Comparison of ENCODE assay signal across 36 cellular contexts in the genomic region with DNA sequence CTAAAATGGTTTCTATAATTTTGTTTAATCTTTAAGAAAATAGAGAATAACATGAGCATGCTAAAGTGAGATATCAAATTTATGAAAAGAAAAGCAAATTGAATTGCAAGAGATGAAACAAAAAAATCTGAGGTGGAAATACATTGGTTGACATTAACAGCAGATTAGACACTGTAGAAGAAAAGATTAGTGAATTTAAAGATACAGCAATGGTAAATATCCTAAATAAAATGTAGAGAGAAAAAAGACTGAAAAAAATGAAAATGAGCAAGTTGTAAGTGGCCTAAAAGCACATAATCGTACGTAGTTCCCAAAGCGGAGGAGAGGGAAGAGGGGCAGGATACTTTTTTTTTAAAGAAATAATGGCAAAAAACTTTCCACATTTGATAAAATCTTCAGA.
"Had no signal": no experiment of that assay in that cellular context is flagged by ENCODE, and none has a peak within 500 bp of the region (broad histone marks: within the 10 kb centered on the region; RNA-seq: fewer than 3 reads in every experiment).

No MANE protein-coding gene starts in this region.

- H3K36me3 ChIP-seq: adrenal gland, brain microvascular endothelial cell, breast epithelium had no signal

- H3K27me3 Mint-ChIP-seq: activated B cell treated with CpG ODN at 0.5 μM for 24 hours; activated CD4-positive, alpha-beta memory T cell treated with anti-CD3 and anti-CD28 coated beads for 36 hours; activated CD4-positive, alpha-beta T cell treated with anti-CD3 and anti-CD28 coated beads, Interleukin-2, amount 10 ng/mL, durations not matched to agents 24 days and 14 days; activated CD8-positive, alpha-beta T cell treated with anti-CD3 and anti-CD28 coated beads for 36 hours; activated naive CD8-positive, alpha-beta T cell treated with anti-CD3 and anti-CD28 coated beads for 36 hours; activated T-helper 17 cell treated with anti-CD3 and anti-CD28 coated beads, Interleukin-2, amount 50 U/mL, for 72 hours had no signal

- H3K4me1 ChIP-seq: body of pancreas, breast epithelium had no signal

- H3K27ac ChIP-seq: adrenal gland, body of pancreas, brain microvascular endothelial cell, breast epithelium, VCaP had no signal

- H3K27ac Mint-ChIP-seq: activated B cell treated with CpG ODN at 0.5 μM for 24 hours; activated CD4-positive, alpha-beta memory T cell treated with anti-CD3 and anti-CD28 coated beads for 36 hours; activated CD4-positive, alpha-beta T cell treated with anti-CD3 and anti-CD28 coated beads, Interleukin-2, amount 10 ng/mL, durations not matched to agents 24 days and 14 days; activated CD8-positive, alpha-beta T cell treated with anti-CD3 and anti-CD28 coated beads for 36 hours; activated naive CD4-positive, alpha-beta T cell treated with anti-CD3 and anti-CD28 coated beads for 36 hours; activated naive CD4-positive, alpha-beta T cell treated with anti-CD3 and anti-CD28 coated beads, Interleukin-2, amount 50 U/mL, for 72 hours; activated naive CD8-positive, alpha-beta T cell treated with anti-CD3 and anti-CD28 coated beads for 36 hours; activated T-cell treated with anti-CD3 and anti-CD28 coated beads, Interleukin-2, amount 50 U/mL, for 72 hours; activated T-helper 1 cell treated with anti-CD3 and anti-CD28 coated beads, Interleukin-12 subunit alpha, Interleukin-12 subunit beta, Interleukin-2, Interleukin-4 antibody, amounts not matched to agents 30 ng/mL and 10 ng/mL and 1 ng/mL, durations not matched to agents 14 hours and 24 hours and 36 hours; activated T-helper 17 cell treated with anti-CD3 and anti-CD28 coated beads, Interleukin-2, amount 50 U/mL, for 72 hours; T-helper 1 cell treated with Interleukin-12 subunit alpha and Interleukin-12 subunit beta and Interleukin-4 antibody, amounts not matched to agents 30 μg/mL and 1 μg/mL, for 36 hours; T-helper 2 cell treated with Interferon-gamma antibody and Interleukin-4, amounts not matched to agents 5 μg/mL and 100 μg/mL, for 36 hours had no signal

- H3K27me3 ChIP-seq: adrenal gland, body of pancreas, brain microvascular endothelial cell, breast epithelium had no signal

- H3K4me3 ChIP-seq: adrenal gland, body of pancreas, breast epithelium had no signal

- H3K4me3 Mint-ChIP-seq: activated B cell treated with CpG ODN at 0.5 μM for 24 hours; activated CD4-positive, alpha-beta memory T cell treated with anti-CD3 and anti-CD28 coated beads for 36 hours; activated CD4-positive, alpha-beta T cell treated with anti-CD3 and anti-CD28 coated beads, Interleukin-2, amount 10 ng/mL, durations not matched to agents 24 days and 14 days; activated CD8-positive, alpha-beta T cell treated with anti-CD3 and anti-CD28 coated beads for 36 hours; activated naive CD4-positive, alpha-beta T cell treated with anti-CD3 and anti-CD28 coated beads for 36 hours; activated naive CD8-positive, alpha-beta T cell treated with anti-CD3 and anti-CD28 coated beads for 36 hours; activated T-cell treated with anti-CD3 and anti-CD28 coated beads, Interleukin-2, amount 50 U/mL, for 4 hours; activated T-cell treated with anti-CD3 and anti-CD28 coated beads, Interleukin-2, amount 50 U/mL, for 72 hours; activated T-helper 1 cell treated with anti-CD3 and anti-CD28 coated beads, Interleukin-12 subunit alpha, Interleukin-12 subunit beta, Interleukin-2, Interleukin-4 antibody, amounts not matched to agents 30 ng/mL and 10 ng/mL and 1 ng/mL, durations not matched to agents 14 hours and 24 hours and 36 hours; activated T-helper 17 cell treated with anti-CD3 and anti-CD28 coated beads, Interleukin-2, amount 50 U/mL, for 72 hours; T-helper 1 cell treated with Interleukin-12 subunit alpha and Interleukin-12 subunit beta and Interleukin-4 antibody, amounts not matched to agents 30 μg/mL and 1 μg/mL, for 36 hours; T-helper 2 cell treated with Interferon-gamma antibody and Interleukin-4, amounts not matched to agents 5 μg/mL and 100 μg/mL, for 36 hours had no signal

- FAIRE-seq: astrocyte, TTC549 had no signal

- ATAC-seq: activated CD8-positive, alpha-beta T cell treated with anti-CD3 and anti-CD28 coated beads for 36 hours; activated naive CD4-positive, alpha-beta T cell treated with anti-CD3 and anti-CD28 coated beads, Interleukin-2, amount 50 U/mL, for 72 hours; activated T-cell treated with anti-CD3 and anti-CD28 coated beads, Interleukin-2, amount 50 U/mL, for 4 hours; activated T-cell treated with anti-CD3 and anti-CD28 coated beads, Interleukin-2, amount 50 U/mL, for 72 hours; activated T-helper 17 cell treated with anti-CD3 and anti-CD28 coated beads, Interleukin-2, amount 50 U/mL, for 72 hours; body of pancreas had no signal

- H3K4me1 Mint-ChIP-seq: activated B cell treated with CpG ODN at 0.5 μM for 24 hours; activated CD4-positive, alpha-beta T cell treated with anti-CD3 and anti-CD28 coated beads, Interleukin-2, amount 10 ng/mL, durations not matched to agents 24 days and 14 days; activated T-helper 17 cell treated with anti-CD3 and anti-CD28 coated beads, Interleukin-2, amount 50 U/mL, for 72 hours had no signal

- DNase-seq: activated B cell treated with CpG ODN at 0.5 μM for 24 hours; activated CD4-positive, alpha-beta memory T cell treated with anti-CD3 and anti-CD28 coated beads for 36 hours; activated CD4-positive, alpha-beta T cell treated with anti-CD3 and anti-CD28 coated beads for 4 hours; activated CD4-positive, alpha-beta T cell treated with anti-CD3 and anti-CD28 coated beads, Interleukin-2, amount 50 U/mL, for 1 hour; activated CD4-positive, alpha-beta T cell treated with anti-CD3 and anti-CD28 coated beads, Interleukin-2, amount 50 U/mL, for 4 hours; activated CD4-positive, CD25-positive, alpha-beta regulatory T cell treated with anti-CD3 and anti-CD28 coated beads, Interleukin-2, amount 50 U/mL, for 72 hours; activated CD8-positive, alpha-beta memory T cell treated with anti-CD3 and anti-CD28 coated beads, Interleukin-2, amount 50 U/mL, for 4 hours; activated CD8-positive, alpha-beta T cell treated with anti-CD3 and anti-CD28 coated beads for 36 hours; activated effector memory CD4-positive, alpha-beta T cell treated with anti-CD3 and anti-CD28 coated beads, Interleukin-2, amount 50 U/mL, for 16 hours; activated gamma-delta T cell treated with Interleukin-2 at 50 U/mL for 16 hours; activated naive CD4-positive, alpha-beta T cell; activated naive CD4-positive, alpha-beta T cell treated with anti-CD3 and anti-CD28 coated beads for 36 hours; activated naive CD4-positive, alpha-beta T cell treated with anti-CD3 and anti-CD28 coated beads, Interleukin-2, amount 50 U/mL, for 16 hours; activated naive CD8-positive, alpha-beta T cell treated with anti-CD3 and anti-CD28 coated beads for 36 hours; activated T-cell treated with anti-CD3 and anti-CD28 coated beads for 4 hours; activated T-cell treated with anti-CD3 and anti-CD28 coated beads, Interleukin-2, amount 50 U/mL, for 1 hour; activated T-cell treated with anti-CD3 and anti-CD28 coated beads, Interleukin-2, amount 50 U/mL, for 4 hours; activated T-cell treated with anti-CD3 and anti-CD28 coated beads, Interleukin-2, amount 50 U/mL, for 72 hours; adrenal gland; amniotic stem cell; aorta; body of pancreas; brain microvascular endothelial cell; central memory CD4-positive, alpha-beta T cell; T-helper 2 cell; T-helper 9 cell had no signal
